In the genomic region with DNA sequence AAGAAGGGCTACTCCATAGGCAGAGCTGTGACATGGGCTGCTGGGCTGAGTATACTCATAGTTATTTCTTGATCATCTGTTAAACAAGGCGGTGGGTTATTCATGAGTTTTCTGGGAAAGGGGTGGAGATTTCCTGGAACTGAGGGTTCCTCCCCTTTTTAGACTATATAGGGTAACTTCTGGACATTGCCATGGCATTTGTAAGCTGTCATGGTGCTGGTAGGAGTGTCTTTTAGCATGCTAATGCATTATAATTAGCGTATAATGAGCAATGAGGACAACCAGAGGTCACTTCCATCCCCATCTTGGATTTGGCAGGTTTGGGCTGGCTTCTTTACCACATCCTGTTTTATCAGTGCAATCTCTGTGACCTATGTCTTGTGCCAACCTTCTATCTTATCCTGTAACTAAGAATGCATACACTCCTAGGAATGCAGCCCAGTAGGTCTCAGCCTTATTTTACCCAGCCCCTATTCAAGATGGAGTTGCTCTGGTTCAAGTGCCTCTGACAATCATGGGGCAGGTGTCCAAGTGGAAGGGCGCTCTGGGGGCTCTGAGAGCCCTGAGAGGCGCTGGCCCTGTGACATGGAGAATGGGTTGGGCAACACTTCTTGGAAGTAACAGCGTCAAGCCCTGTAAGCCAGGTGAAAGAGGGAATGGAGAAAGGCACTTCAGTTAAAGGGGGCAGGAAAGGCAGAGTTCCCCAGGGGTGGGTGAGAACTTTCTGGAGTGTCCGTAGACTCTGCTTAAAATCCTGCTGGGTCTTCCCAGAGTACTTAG, we compare ENCODE assay signal across 26 cellular contexts.
A peak's percentile ranks its signal among the peaks of the same experiment; 100 is the strongest.
DNase-seq lines count a peak whose midpoint lies in the region; ATAC-seq, FAIRE-seq and TF ChIP-seq lines count a peak whose summit lies in the region.
"Had no signal": no experiment of that assay in that cellular context is flagged by ENCODE, and none has a peak within 500 bp of the region (broad histone marks: within the 10 kb centered on the region; RNA-seq: fewer than 3 reads in every experiment).

No MANE protein-coding gene starts in this region.

- no peak overlapping the region for H3K9ac ChIP-seq in keratinocyte (ENCODE audit: control insufficient read depth, extremely low read depth, insufficient read depth, low read length)

- dilution Hi-C loops in keratinocyte (cut with MboI; ENCODE audit: extremely low pct_ligation_motif_present, low sequenced_read_pairs), result no loop called here

- ATAC-seq in HG02623 (IDR thresholded peaks at IDR 0.05; ENCODE audit: unreplicated experiment) (no peak), HG03521 (IDR thresholded peaks at IDR 0.05; ENCODE audit: unreplicated experiment) (no peak)
- ATAC-seq: activated CD4-positive, alpha-beta T cell treated with anti-CD3 and anti-CD28 coated beads for 36 hours; activated naive CD8-positive, alpha-beta T cell treated with anti-CD3 and anti-CD28 coated beads, Interleukin-2, amount 50 U/mL, for 24 hours; psoas muscle; T-helper 17 cell had no signal

- no peak overlapping the region for H3K4me2 ChIP-seq in keratinocyte (ENCODE audit: control insufficient read depth, extremely low read depth, insufficient read depth, low read depth, low read length)

- no peaks in the 10 kb centered on the region for H4K20me1 ChIP-seq in keratinocyte (ENCODE audit: control insufficient read depth, extremely low read depth, insufficient read depth, low read length)

- H3K9me1 ChIP-seq in keratinocyte (ENCODE audit: control insufficient read depth, extremely low read depth, insufficient read depth, low read length), result no peaks in the 10 kb centered on the region

- no peaks in the 10 kb centered on the region for H3K36me3 ChIP-seq in keratinocyte (ENCODE audit: control insufficient read depth in 2 of 2, extremely low read depth in 1 of 2, insufficient read depth in 2 of 2, low read length in 2 of 2)
- H3K36me3 ChIP-seq: BE2C, colonic mucosa, HAP-1, Peyer's patch, SJSA1, tibial nerve had no signal

- H3K9me3 ChIP-seq in keratinocyte (ENCODE audit: control insufficient read depth, low read depth, low read length), result peaks cover 5% of the 10 kb centered on the region
- H3K9me3 ChIP-seq: BE2C, colonic mucosa, HAP-1, Peyer's patch had no signal

- FAIRE-seq in keratinocyte (lab: Jason Lieb, UNC), result peak; percentile 87
- FAIRE-seq: A204.1 had no signal

- peaks cover 24% of the 10 kb centered on the region for H3K4me1 ChIP-seq in keratinocyte (ENCODE audit: control insufficient read depth, extremely low read depth, insufficient read depth, low read length)
- H3K4me1 ChIP-seq: BE2C, colonic mucosa, Peyer's patch, psoas muscle, SJSA1, tibial nerve had no signal

- no peak overlapping the region for H2AFZ ChIP-seq in keratinocyte (ENCODE audit: control insufficient read depth, low read length)

- H3K27me3 ChIP-seq in keratinocyte (ENCODE audit: control insufficient read depth, extremely low read depth, insufficient read depth, low read length), result peaks cover 6% of the 10 kb centered on the region
- H3K27me3 ChIP-seq: BE2C, colonic mucosa, Peyer's patch, SJSA1, tibial nerve had no signal

- no peak overlapping the region for H3K27ac ChIP-seq in keratinocyte (ENCODE audit: control insufficient read depth, insufficient read depth, low read length)
- H3K27ac ChIP-seq: colonic mucosa, Peyer's patch, psoas muscle, SJSA1, tibial nerve had no signal

- in situ Hi-C loops in astrocyte of the cerebellum (cut with HindIII; ENCODE audit: low sequenced_read_pairs), result no loop called here

- DNase-seq in A172 (ENCODE audit: low spot score) (peak; percentile 91), M059J (ENCODE audit: low read depth) (peak; percentile 99), astrocyte of the cerebellum (ENCODE audit: low read depth) (peak; percentile 27), keratinocyte (ENCODE audit: low read depth, low spot score) (peak; percentile 46), NCI-H1694 treated with DMSO at 0.1 percent for 48 hours (lab: John Stamatoyannopoulos, UW) (no peak), NCI-H69 (lab: John Stamatoyannopoulos, UW) (no peak)
- DNase-seq: activated CD4-positive, alpha-beta T cell treated with anti-CD3 and anti-CD28 coated beads for 36 hours; activated CD8-positive, alpha-beta memory T cell treated with anti-CD3 and anti-CD28 coated beads for 24 hours; activated gamma-delta T cell treated with Interleukin-2 at 50 U/mL for 16 hours; activated naive CD8-positive, alpha-beta T cell treated with anti-CD3 and anti-CD28 coated beads, Interleukin-2, amount 50 U/mL, for 24 hours; activated T-cell treated with anti-CD3 and anti-CD28 coated beads, Interleukin-2, amount 50 U/mL, for 1 hour; BE2C; colonic mucosa; DMS53; kidney glomerular epithelial cell; NCI-H1436; NCI-H510A treated with DMSO at 0.1 percent for 48 hours; Peyer's patch; psoas muscle; T-helper 17 cell had no signal

- no peak for TF ChIP-seq CTCF in astrocyte of the cerebellum (IDR thresholded peaks at IDR 0.05; ENCODE audit: low read depth, low read length, missing control alignments)
- TF ChIP-seq CTCF in keratinocyte (optimal IDR thresholded peaks at IDR 0.05 in 1 of 3, IDR thresholded peaks at IDR 0.05 in 1 of 3, conservative IDR thresholded peaks at IDR 0.05 in 1 of 3; ENCODE audit: extremely low read depth in 1 of 3, insufficient read depth in 2 of 3, low read length in 3 of 3), result no peak

- H3K4me3 ChIP-seq in astrocyte of the cerebellum (ENCODE audit: low read depth, low read length) (no peak overlapping the region), keratinocyte (ENCODE audit: control insufficient read depth in 2 of 3, extremely low read depth in 1 of 3, insufficient read depth in 2 of 3, low read depth in 1 of 3, low read length in 3 of 3) (no peak overlapping the region)
- H3K4me3 ChIP-seq: colonic mucosa, HAP-1, Peyer's patch, psoas muscle, SJSA1, tibial nerve had no signal

- H3K79me2 ChIP-seq in keratinocyte (ENCODE audit: control insufficient read depth, insufficient read depth, low read length), result no peaks in the 10 kb centered on the region

Comparison
In these comparisons a context has a peak if more than half of its experiments do, and no peak if none do; other contexts are left out.
1. DNase-seq: peak in A172 (single experiment), M059J (single experiment), astrocyte of the cerebellum (single experiment) and keratinocyte (single experiment); none in NCI-H1694 treated with DMSO at 0.1 percent for 48 hours (single experiment) and NCI-H69 (single experiment).